21 cellular contexts compared by ENCODE assay signal in genomic region chr12:32201096-32201495, GRCh38.
"Had no signal": no experiment of that assay in that cellular context is flagged by ENCODE, and none has a peak within 500 bp of the region (broad histone marks: within the 10 kb centered on the region; RNA-seq: fewer than 3 reads in every experiment).

No MANE protein-coding gene starts in this region.

- H3K4me3 ChIP-seq: esophagus squamous epithelium, hepatocyte, lung, right atrium auricular region, sigmoid colon, skin epidermis, thoracic aorta, transverse colon had no signal

- H3K4me3 Mint-ChIP-seq: naive B cell; nephron progenitor cell; stimulated activated naive B cell treated with anti-CD40 and anti-IgM and Interleukin-4, amounts not matched to agents 10 μg/mL and 1 μg/mL and 100 μg/mL, for 72 hours; stimulated activated naive CD8-positive, alpha-beta T cell treated with anti-CD3 and anti-CD28 coated beads, Interleukin-15, amount 100 ng/mL, for 72 hours had no signal

- H3K27me3 ChIP-seq: esophagus squamous epithelium, hepatocyte, neutrophil, right atrium auricular region, sigmoid colon, transverse colon had no signal

- DNase-seq: effector memory CD4-positive, alpha-beta T cell; esophagus squamous epithelium; foreskin fibroblast; head of caudate nucleus; left colon; left ventricle myocardium superior; mesendoderm; naive B cell; nephron progenitor cell; sigmoid colon; stimulated activated CD4-positive, alpha-beta T cell treated with anti-CD3 and anti-CD28 coated beads, Interleukin-2, amount 100 ng/mL, for 24 hours; stimulated activated CD4-positive, alpha-beta T cell treated with anti-CD3 and anti-CD28 coated beads, Interleukin-4, amount 100 ng/mL, for 4 hours; stimulated activated naive B cell treated with anti-CD40 and anti-IgM and Interleukin-4, amounts not matched to agents 10 μg/mL and 1 μg/mL and 100 μg/mL, for 72 hours; stimulated activated naive CD8-positive, alpha-beta T cell treated with anti-CD3 and anti-CD28 coated beads, Interleukin-15, amount 100 ng/mL, for 72 hours; transverse colon had no signal

- H3K27me3 Mint-ChIP-seq: naive B cell; stimulated activated naive B cell treated with anti-CD40 and anti-IgM and Interleukin-4, amounts not matched to agents 10 μg/mL and 1 μg/mL and 100 μg/mL, for 72 hours; stimulated activated naive CD8-positive, alpha-beta T cell treated with anti-CD3 and anti-CD28 coated beads, Interleukin-15, amount 100 ng/mL, for 72 hours had no signal

- H3K36me3 ChIP-seq: esophagus squamous epithelium, neutrophil, right atrium auricular region, sigmoid colon, thoracic aorta, transverse colon had no signal

- H3K4me1 Mint-ChIP-seq: nephron progenitor cell had no signal

- H3K4me1 ChIP-seq: esophagus squamous epithelium, right atrium auricular region, transverse colon had no signal

- H3K27ac Mint-ChIP-seq: nephron progenitor cell; stimulated activated naive B cell treated with anti-CD40 and anti-IgM and Interleukin-4, amounts not matched to agents 10 μg/mL and 1 μg/mL and 100 μg/mL, for 72 hours; stimulated activated naive CD8-positive, alpha-beta T cell treated with anti-CD3 and anti-CD28 coated beads, Interleukin-15, amount 100 ng/mL, for 72 hours had no signal

- H3K9me3 ChIP-seq: neutrophil, right atrium auricular region, sigmoid colon, thoracic aorta, transverse colon had no signal
